In genomic region chr12:40959041-40959440, GRCh38 we compare ENCODE assay signal across 32 cellular contexts.
DNase-seq lines count a peak whose midpoint lies in the region; ATAC-seq, FAIRE-seq and TF ChIP-seq lines count a peak whose summit lies in the region.
"Had no signal": no experiment of that assay in that cellular context is flagged by ENCODE, and none has a peak within 500 bp of the region (broad histone marks: within the 10 kb centered on the region; RNA-seq: fewer than 3 reads in every experiment).

No MANE protein-coding gene starts in this region.

- no peaks in the 10 kb centered on the region for H3K9me3 Mint-ChIP-seq in astrocyte (ENCODE audit: unreplicated experiment)
- H3K9me3 Mint-ChIP-seq: activated T-cell treated with anti-CD3 and anti-CD28 coated beads, Interleukin-2, amount 50 U/mL, for 4 hours had no signal

- TF ChIP-seq CTCF in astrocyte (IDR thresholded peaks at IDR 0.05; ENCODE audit: insufficient read depth, low read depth, low read length) (no peak), fibroblast of lung (conservative IDR thresholded peaks at IDR 0.05 in 1 of 2, IDR thresholded peaks at IDR 0.05 in 1 of 2; ENCODE audit: low read depth in 1 of 2, low read length in 2 of 2) (no peak), coronary artery (IDR thresholded peaks at IDR 0.05) (no peak), brain microvascular endothelial cell (IDR thresholded peaks at IDR 0.05; ENCODE audit: low read depth, low read length, missing control alignments) (no peak)

- H4K20me1 ChIP-seq in GM23248 (ENCODE audit: insufficient read depth): no peaks in the 10 kb centered on the region
- no peaks in the 10 kb centered on the region for H4K20me1 ChIP-seq in astrocyte (ENCODE audit: insufficient read depth, low read length)
- H4K20me1 ChIP-seq in fibroblast of lung (ENCODE audit: control insufficient read depth, extremely low read depth, insufficient read depth, low read length): no peaks in the 10 kb centered on the region

- H3K4me3 ChIP-seq in GM23248 (no peak overlapping the region), astrocyte (ENCODE audit: insufficient read depth, low read depth, low read length) (no peak overlapping the region), fibroblast of lung (replicated peaks in 1 of 4; ENCODE audit: control extremely low read depth in 1 of 4, insufficient read depth in 1 of 4, low read depth in 3 of 4, low read length in 4 of 4) (no peak overlapping the region), coronary artery (no peak overlapping the region), brain microvascular endothelial cell (ENCODE audit: low read depth, low read length) (no peak overlapping the region)
- H3K4me3 ChIP-seq: hepatocyte, lung, mucosa of descending colon, prostate gland, sigmoid colon, transverse colon had no signal

- DNase-seq in GM23248: peak; percentile 57
- DNase-seq in astrocyte (ENCODE audit: low read depth): peak; percentile 73
- peak; percentile 5 to 73 for DNase-seq in fibroblast of lung (ENCODE audit: low read depth in 2 of 2)
- peak; percentile 24 for DNase-seq in stromal cell of bone marrow (ENCODE audit: low read depth)
- DNase-seq in coronary artery (ENCODE audit: low spot score): no peak
- DNase-seq in brain microvascular endothelial cell: no peak
- DNase-seq: activated CD4-positive, alpha-beta T cell treated with anti-CD3 and anti-CD28 coated beads, Interleukin-2, amount 50 U/mL, for 4 hours; activated CD8-positive, alpha-beta memory T cell treated with anti-CD3 and anti-CD28 coated beads, Interleukin-2, amount 10 ng/mL, durations not matched to agents 7 days and 5 days; activated gamma-delta T cell; activated T-cell treated with anti-CD3 and anti-CD28 coated beads, Interleukin-2, amount 50 U/mL, for 4 hours; CD4-positive, CD25-positive, alpha-beta regulatory T cell; effector CD8-positive, alpha-beta T cell; Karpas-422; left cardiac atrium; mucosa of descending colon; natural killer cell; NCI-H1417 treated with DMSO at 0.1 percent for 48 hours; NCI-H2029 treated with DMSO at 0.1 percent for 48 hours; NCI-H524 treated with DMSO at 0.1 percent for 48 hours; NK-92 treated with Interleukin-12 subunit alpha and Interleukin-12 subunit beta, amount 100 ng/mL, for 24 hours; occipital lobe; sigmoid colon; T-helper 17 cell; transverse colon had no signal

- H2AFZ ChIP-seq in GM23248: no peak overlapping the region
- H2AFZ ChIP-seq in astrocyte (ENCODE audit: low read depth, low read length): no peak overlapping the region
- no peak overlapping the region for H2AFZ ChIP-seq in fibroblast of lung (ENCODE audit: low read length)
- H2AFZ ChIP-seq: hepatocyte had no signal

- H3F3A ChIP-seq in GM23248 (ENCODE audit: insufficient read depth): 0 out of 2 replicates have a peak, but pooled peaks cover 3% of the 10 kb centered on the region

- H3K27ac ChIP-seq in GM23248 (no peak overlapping the region), astrocyte (ENCODE audit: low read depth, low read length) (no peak overlapping the region), fibroblast of lung (ENCODE audit: insufficient read depth, low read length) (no peak overlapping the region), coronary artery (no peak overlapping the region), brain microvascular endothelial cell (no peak overlapping the region)
- H3K27ac ChIP-seq: hepatocyte, prostate gland, sigmoid colon, transverse colon had no signal

- no peaks in the 10 kb centered on the region for H3K36me3 Mint-ChIP-seq in astrocyte (ENCODE audit: low read depth, unreplicated experiment)
- H3K36me3 Mint-ChIP-seq: activated CD8-positive, alpha-beta memory T cell treated with anti-CD3 and anti-CD28 coated beads, Interleukin-2, amount 10 ng/mL, durations not matched to agents 7 days and 5 days; CD4-positive, CD25-positive, alpha-beta regulatory T cell; natural killer cell; stimulated activated effector memory CD8-positive, alpha-beta T cell treated with anti-CD3 and anti-CD28 coated beads, Interleukin-12 subunit alpha, Interleukin-12 subunit beta, amount 100 ng/mL, for 72 hours had no signal

- H3K79me2 ChIP-seq in GM23248 (ENCODE audit: insufficient read depth) (no peaks in the 10 kb centered on the region), astrocyte (ENCODE audit: insufficient read depth, low read length) (no peaks in the 10 kb centered on the region), fibroblast of lung (ENCODE audit: control insufficient read depth, insufficient read depth, low read length) (no peaks in the 10 kb centered on the region)
- H3K79me2 ChIP-seq: hepatocyte had no signal

- no peak overlapping the region for H3K27ac Mint-ChIP-seq in astrocyte (ENCODE audit: unreplicated experiment)
- H3K27ac Mint-ChIP-seq: activated CD8-positive, alpha-beta memory T cell treated with anti-CD3 and anti-CD28 coated beads, Interleukin-2, amount 10 ng/mL, durations not matched to agents 7 days and 5 days; CD4-positive, CD25-positive, alpha-beta regulatory T cell; natural killer cell; stimulated activated effector memory CD8-positive, alpha-beta T cell treated with anti-CD3 and anti-CD28 coated beads, Interleukin-12 subunit alpha, Interleukin-12 subunit beta, amount 100 ng/mL, for 72 hours; T-helper 17 cell had no signal

- H3K4me2 ChIP-seq in GM23248 (ENCODE audit: unreplicated experiment): no peak overlapping the region
- H3K4me2 ChIP-seq in astrocyte (ENCODE audit: low read length): no peak overlapping the region
- H3K4me2 ChIP-seq in fibroblast of lung (ENCODE audit: extremely low read depth, insufficient read depth, low read length): no peak overlapping the region
- H3K4me2 ChIP-seq: hepatocyte had no signal

- in situ Hi-C loops in GM23248 (cut with MboI) (no loop called here), brain microvascular endothelial cell (cut with HindIII; ENCODE audit: low pct_ligation_motif_present, low sequenced_read_pairs) (no loop called here)

- no peak overlapping the region for H3K4me3 Mint-ChIP-seq in astrocyte (ENCODE audit: unreplicated experiment)
- H3K4me3 Mint-ChIP-seq: activated CD8-positive, alpha-beta memory T cell treated with anti-CD3 and anti-CD28 coated beads, Interleukin-2, amount 10 ng/mL, durations not matched to agents 7 days and 5 days; activated T-cell treated with anti-CD3 and anti-CD28 coated beads, Interleukin-2, amount 50 U/mL, for 4 hours; CD4-positive, CD25-positive, alpha-beta regulatory T cell; natural killer cell; stimulated activated effector memory CD8-positive, alpha-beta T cell treated with anti-CD3 and anti-CD28 coated beads, Interleukin-12 subunit alpha, Interleukin-12 subunit beta, amount 100 ng/mL, for 72 hours; T-helper 17 cell had no signal

- H3K27me3 ChIP-seq in GM23248 (replicated peaks; ENCODE audit: insufficient read depth) (no peaks in the 10 kb centered on the region), astrocyte (ENCODE audit: insufficient read depth, low read length) (no peaks in the 10 kb centered on the region), fibroblast of lung (ENCODE audit: control insufficient read depth, insufficient read depth, low read length) (no peaks in the 10 kb centered on the region), brain microvascular endothelial cell (replicated peaks) (no peaks in the 10 kb centered on the region)
- H3K27me3 ChIP-seq: hepatocyte, sigmoid colon, transverse colon had no signal

- H3K9me3 ChIP-seq in GM23248 (ENCODE audit: low read depth) (no peaks in the 10 kb centered on the region), astrocyte (ENCODE audit: insufficient read depth, low read depth, low read length) (no peaks in the 10 kb centered on the region), fibroblast of lung (ENCODE audit: control insufficient read depth, insufficient read depth, low read depth, low read length) (no peaks in the 10 kb centered on the region)
- H3K9me3 ChIP-seq: mucosa of descending colon, prostate gland, sigmoid colon, transverse colon had no signal

- no peak for FAIRE-seq in astrocyte (lab: Jason Lieb, UNC)
- FAIRE-seq: colon, H54 had no signal

- H3K9me2 ChIP-seq in GM23248 (ENCODE audit: insufficient read depth): no peaks in the 10 kb centered on the region

- no peak for ATAC-seq in GM18861 (IDR thresholded peaks at IDR 0.05; ENCODE audit: unreplicated experiment)
- ATAC-seq: activated CD4-positive, CD25-positive, alpha-beta regulatory T cell treated with anti-CD3 and anti-CD28 coated beads, Interleukin-2, amount 50 U/mL, for 24 hours; activated CD8-positive, alpha-beta memory T cell treated with anti-CD3 and anti-CD28 coated beads, Interleukin-2, amount 10 ng/mL, durations not matched to agents 7 days and 5 days; activated T-cell treated with anti-CD3 and anti-CD28 coated beads, Interleukin-2, amount 50 U/mL, for 4 hours; left cardiac atrium; mucosa of descending colon; natural killer cell; stimulated activated effector memory CD8-positive, alpha-beta T cell treated with anti-CD3 and anti-CD28 coated beads, Interleukin-12 subunit alpha, Interleukin-12 subunit beta, amount 100 ng/mL, for 72 hours; T-helper 17 cell had no signal

- WGBS in GM23248 (ENCODE audit: low coverage in 1 of 2, low lambda C conversion rate in 2 of 2, missing lambda C conversion rate in 2 of 2), 2 experiments: 55 to 59% methylated on average over 2 of the region's 2 CpGs

- H3K4me1 ChIP-seq in GM23248 (ENCODE audit: insufficient read depth) (no peaks in the 10 kb centered on the region), astrocyte (ENCODE audit: insufficient read depth, low read length) (no peaks in the 10 kb centered on the region), fibroblast of lung (ENCODE audit: control insufficient read depth, extremely low read depth, insufficient read depth, low read length) (no peaks in the 10 kb centered on the region)
- H3K4me1 ChIP-seq: prostate gland, transverse colon had no signal

- H3K36me3 ChIP-seq in GM23248 (ENCODE audit: low read depth) (no peaks in the 10 kb centered on the region), astrocyte (ENCODE audit: insufficient read depth, low read length) (no peaks in the 10 kb centered on the region), fibroblast of lung (ENCODE audit: control insufficient read depth, insufficient read depth, low read length) (no peaks in the 10 kb centered on the region), brain microvascular endothelial cell (replicated peaks) (no peaks in the 10 kb centered on the region)
- H3K36me3 ChIP-seq: prostate gland, sigmoid colon, transverse colon had no signal

- no peaks in the 10 kb centered on the region for H3K4me1 Mint-ChIP-seq in astrocyte (ENCODE audit: low read depth, unreplicated experiment)
- H3K4me1 Mint-ChIP-seq: activated CD8-positive, alpha-beta memory T cell treated with anti-CD3 and anti-CD28 coated beads, Interleukin-2, amount 10 ng/mL, durations not matched to agents 7 days and 5 days; CD4-positive, CD25-positive, alpha-beta regulatory T cell; natural killer cell; stimulated activated effector memory CD8-positive, alpha-beta T cell treated with anti-CD3 and anti-CD28 coated beads, Interleukin-12 subunit alpha, Interleukin-12 subunit beta, amount 100 ng/mL, for 72 hours; T-helper 17 cell had no signal

- H3K9ac ChIP-seq in GM23248 (no peak overlapping the region), astrocyte (ENCODE audit: low read length) (no peak overlapping the region), fibroblast of lung (ENCODE audit: insufficient read depth, low read length) (no peak overlapping the region)

- no peaks in the 10 kb centered on the region for H3K27me3 Mint-ChIP-seq in astrocyte (ENCODE audit: low read depth, unreplicated experiment)
- H3K27me3 Mint-ChIP-seq: activated CD8-positive, alpha-beta memory T cell treated with anti-CD3 and anti-CD28 coated beads, Interleukin-2, amount 10 ng/mL, durations not matched to agents 7 days and 5 days; CD4-positive, CD25-positive, alpha-beta regulatory T cell; T-helper 17 cell had no signal

Comparison
In these comparisons a context has a peak if more than half of its experiments do, and no peak if none do; other contexts are left out.
1. DNase-seq: peak in GM23248 (single experiment), astrocyte (single experiment), fibroblast of lung (2 of 2) and stromal cell of bone marrow (single experiment); none in coronary artery (single experiment) and brain microvascular endothelial cell (single experiment).